Comparison of ENCODE assay signal across 8 cellular contexts in the genomic region with DNA sequence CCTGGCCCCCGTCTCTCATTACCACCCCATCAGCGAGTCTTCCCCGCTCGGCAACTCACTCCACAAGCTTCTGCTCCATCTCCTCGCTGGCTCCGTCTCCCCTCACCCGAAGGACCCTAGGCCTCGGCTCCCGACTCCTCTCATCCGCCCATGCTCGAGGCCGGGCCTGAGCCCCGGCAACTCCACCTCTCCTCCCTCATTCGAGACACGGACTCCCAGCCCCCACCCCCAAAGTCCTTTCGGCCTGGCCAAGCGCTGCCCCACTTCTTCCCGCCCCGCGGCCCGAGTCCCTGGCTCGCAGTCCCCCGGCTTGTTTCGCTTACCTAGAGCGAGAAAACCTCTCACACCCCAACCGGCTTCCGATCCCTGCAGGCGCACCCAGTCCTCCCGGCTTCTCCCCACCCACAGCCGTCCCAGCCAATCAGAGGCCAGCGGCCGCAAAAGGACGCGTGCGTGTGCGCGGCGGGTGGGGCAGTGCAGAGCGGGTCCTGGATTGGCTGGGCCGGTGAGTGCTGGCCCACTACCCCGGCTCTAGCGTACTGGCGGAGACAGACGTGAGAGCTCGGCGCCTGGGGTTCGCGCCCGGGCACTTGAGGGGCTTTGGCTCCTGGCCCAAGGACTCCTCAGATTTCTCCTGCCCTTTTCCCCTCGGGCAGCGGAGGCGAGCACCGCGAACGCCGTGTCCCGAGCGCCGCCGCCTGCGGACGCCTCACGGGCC. TPM values are rescaled to one million over a fixed set of nuclear protein-coding genes. Genes with fewer than 3 reads are reported as not detected.
A peak's percentile ranks its signal among the peaks of the same experiment; 100 is the strongest.
DNase-seq lines count a peak whose midpoint lies in the region; ATAC-seq and TF ChIP-seq lines count a peak whose summit lies in the region.

A gene (minus strand): TSS at position 378 of the 718 bp plus-strand sequence. CDS start 10,237 bp downstream, outside the sequence.

- peak within 1 kb of the TSS; percentile 75 for H3K4me3 ChIP-seq in kidney epithelial cell (ENCODE audit: low read depth, low read length)

- DNase-seq in AML-193 (lab: John Stamatoyannopoulos, UW): peak; percentile 94 to 97
- DNase-seq in NCI-H510A treated with DMSO at 0.1 percent for 48 hours (lab: John Stamatoyannopoulos, UW): peak; percentile 95
- DNase-seq in activated CD4-positive, alpha-beta T cell treated with anti-CD3 and anti-CD28 coated beads for 24 hours (ENCODE audit: low read depth in 2 of 2): peak; percentile 86 to 91
- DNase-seq in chondrocyte (ENCODE audit: low spot score): peak; percentile 97
- DNase-seq in kidney epithelial cell (ENCODE audit: low read depth): peak; percentile 80
- DNase-seq in stimulated activated CD4-positive, alpha-beta T cell treated with anti-CD3 and anti-CD28 coated beads, Interleukin-15, amount 100 ng/mL, for 48 hours (ENCODE audit: low read depth in 2 of 2): peak; percentile 89 to 93

- no peaks in the 10 kb centered on the region for H3K36me3 Mint-ChIP-seq in chondrocyte (ENCODE audit: low read depth)

- TF ChIP-seq CTCF in chondrocyte (IDR thresholded peaks at IDR 0.05) (no peak), kidney epithelial cell (IDR thresholded peaks at IDR 0.05; ENCODE audit: insufficient read depth, low read length, poor library complexity, severe bottlenecking) (no peak)

- H3K4me3 Mint-ChIP-seq in chondrocyte (ENCODE audit: unreplicated experiment): peak within 1 kb of the TSS; percentile 100

- ATAC-seq in HG03439 (IDR thresholded peaks at IDR 0.05; ENCODE audit: unreplicated experiment): peak; percentile 97

- no peaks in the 10 kb centered on the region for H3K36me3 ChIP-seq in kidney epithelial cell (ENCODE audit: control insufficient read depth, insufficient read depth, low read length)

- peak within 1 kb of the TSS; percentile 99 for H3K27ac Mint-ChIP-seq in chondrocyte (ENCODE audit: unreplicated experiment)

- TF ChIP-seq POLR2A in GM19193 (IDR thresholded peaks at IDR 0.05; ENCODE audit: extremely low read depth, insufficient read depth, insufficient read length): peak; percentile 87

- peaks cover 9% of the 10 kb centered on the region for H3K27me3 Mint-ChIP-seq in chondrocyte (ENCODE audit: low read depth)

- H3K27me3 ChIP-seq in kidney epithelial cell (ENCODE audit: control insufficient read depth, insufficient read depth, low read length): no peaks in the 10 kb centered on the region

- H3K9me3 Mint-ChIP-seq in chondrocyte (ENCODE audit: low read depth): no peaks in the 10 kb centered on the region

- H3K4me1 Mint-ChIP-seq in chondrocyte (ENCODE audit: low read depth): peaks cover 38% of the 10 kb centered on the region

RNA-seq across cellular contexts. Expression of the gene that starts here (rescaled TPM):
- total RNA-seq in chondrocyte (78.6 to 89.7 TPM (median 78.7 TPM) in 3 replicates), kidney epithelial cell (181 and 190 TPM in 2 replicates)

Comparison
In these comparisons a context has a peak if more than half of its experiments do, and no peak if none do; other contexts are left out.
1. Peak in every context shown above with its lines: DNase-seq, ATAC-seq and H3K4me3 ChIP-seq.